12 cellular contexts compared by ENCODE assay signal in genomic region chr9:136163248-136163850, GRCh38. TPM values are rescaled to one million over a fixed set of nuclear protein-coding genes. Genes with fewer than 3 reads are reported as not detected.
"Had no signal": no experiment of that assay in that cellular context is flagged by ENCODE, and none has a peak within 500 bp of the region (broad histone marks: within the 10 kb centered on the region; RNA-seq: fewer than 3 reads in every experiment).

No MANE protein-coding gene starts in this region.

- H3K4me2 ChIP-seq: GM23338 had no signal

- H3K36me3 ChIP-seq: HAP-1 had no signal

- H3K4me3 ChIP-seq: GM23248, GM23338, HAP-1 had no signal

- FAIRE-seq: H1, H54 had no signal

- H2AFZ ChIP-seq: GM23248, GM23338 had no signal

- H3K27ac ChIP-seq: GM23248 had no signal

- H3K9ac ChIP-seq: GM23248 had no signal

- DNase-seq: GM23248, GOT3, H7, H9, HCEC 1CT, HFFc6 had no signal

- H3K4me1 ChIP-seq: HAP-1 had no signal

- ATAC-seq: GM23338, HCT116 had no signal

RNA-seq across cellular contexts. Expression of gene LHX3, which starts 41.6 kb away (rescaled TPM):
- total RNA-seq: GM23248, GM23338, H1, H4, H9, HFFc6 had no signal
- polyA plus RNA-seq: GM23248 had no signal
